ENCODE assay signal across 24 cellular contexts in the genomic region with DNA sequence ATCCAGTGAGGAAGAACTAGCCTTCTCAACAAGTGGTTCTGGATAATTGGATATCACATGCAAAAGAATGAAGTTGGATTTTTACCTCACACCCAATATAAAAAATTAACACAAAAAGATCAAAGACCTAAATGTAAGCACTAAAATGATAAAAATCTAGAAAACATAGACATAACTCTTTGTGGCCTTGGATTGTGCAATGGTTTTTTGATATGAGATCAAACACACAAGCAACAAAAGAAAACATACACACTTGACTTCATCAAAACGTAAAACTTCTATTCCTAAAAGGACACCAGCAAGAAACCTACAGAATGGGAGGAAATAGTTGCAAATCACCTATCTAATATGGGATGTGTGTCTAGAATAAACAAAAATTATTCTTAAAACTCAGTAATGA. TPM values are rescaled to one million over a fixed set of nuclear protein-coding genes. Genes with fewer than 3 reads are reported as not detected.
DNase-seq lines count a peak whose midpoint lies in the region; ATAC-seq, FAIRE-seq and TF ChIP-seq lines count a peak whose summit lies in the region.
"Had no signal": no experiment of that assay in that cellular context is flagged by ENCODE, and none has a peak within 500 bp of the region (broad histone marks: within the 10 kb centered on the region; RNA-seq: fewer than 3 reads in every experiment).

No MANE protein-coding gene starts in this region.

- peak; percentile 26 for DNase-seq in HepG2 (ENCODE audit: low spot score)
- DNase-seq in right lobe of liver: no peak
- no peak for DNase-seq in K562 (ENCODE audit: extremely low read depth in 1 of 4, low spot score in 3 of 4)
- DNase-seq in heart left ventricle: no peak
- no peak for DNase-seq in activated T-cell treated with anti-CD3 and anti-CD28 coated beads, Interleukin-2, amount 50 U/mL, for 1 hour
- DNase-seq: AML-193; CD4-positive, alpha-beta T cell; CD8-positive, alpha-beta T cell; COR-L47; DMS 273 treated with DMSO at 0.1 percent for 48 hours; DMS153; DMS53; DMS79; DND-41; EL; GDM1 had no signal

- no peak overlapping the region for H3K27ac ChIP-seq in HepG2 (ENCODE audit: extremely low read length, insufficient read depth, low read length)
- H3K27ac ChIP-seq in right lobe of liver: no peak overlapping the region
- H3K27ac ChIP-seq in K562 (ENCODE audit: extremely low read depth, low read depth, low read length): no peak overlapping the region
- peak overlapping the region; percentile 6 for H3K27ac ChIP-seq in urinary bladder (ENCODE audit: low read depth)
- H3K27ac ChIP-seq in heart left ventricle: no peak overlapping the region
- H3K27ac ChIP-seq: 22Rv1; A549; BLaER1 treated with 17β-estradiol and CSF1 and Interleukin-3, amounts not matched to agents 10 nM and 100 nM; C4-2B had no signal

- POLR2A ChIA-PET in HepG2 (lab: Yijun Ruan, JAX) (no interaction called here), K562 (lab: Yijun Ruan, JAX) (no interaction called here)

- H2AFZ ChIP-seq in HepG2 (ENCODE audit: low read length): no peak overlapping the region
- no peak overlapping the region for H2AFZ ChIP-seq in K562 (ENCODE audit: low read depth, low read length)

- H3K9me3 ChIP-seq in HepG2 (ENCODE audit: low read length) (no peaks in the 10 kb centered on the region), right lobe of liver (no peaks in the 10 kb centered on the region), K562 (replicated peaks; ENCODE audit: control insufficient read depth, insufficient read depth, low read depth, low read length) (no peaks in the 10 kb centered on the region), heart left ventricle (no peaks in the 10 kb centered on the region)
- H3K9me3 ChIP-seq: A549; BLaER1 treated with 17β-estradiol and CSF1 and Interleukin-3, amounts not matched to agents 10 nM and 100 nM had no signal

- CTCF ChIA-PET in HepG2 (lab: Yijun Ruan, JAX; ENCODE audit: low intra/inter-chr PET ratio, low total read pairs) (no interaction called here), K562 (lab: Yijun Ruan, JAX; ENCODE audit: low intra/inter-chr PET ratio) (no interaction called here)

- TF ChIP-seq EP300 in HepG2 (IDR thresholded peaks at IDR 0.05; ENCODE audit: low read depth in 2 of 2, low read length in 2 of 2) (peak in 1 of 2 experiments; percentile 25; a peak in 1 of 4 replicates), HepG2 (CRISPR knock-in tag; IDR thresholded peaks at IDR 0.05; ENCODE audit: borderline replicate concordance) (no peak), K562 (IDR thresholded peaks at IDR 0.05; ENCODE audit: low read length) (no peak)

- H3K4me1 ChIP-seq in HepG2 (ENCODE audit: insufficient read depth, low read length) (peaks cover 54% of the 10 kb centered on the region), right lobe of liver (peaks cover 0 to 72% (median 7%) of the 10 kb centered on the region in 4 donors), K562 (replicated peaks in 1 of 2; ENCODE audit: control insufficient read depth in 2 of 2, insufficient read depth in 2 of 2, low read length in 2 of 2) (peaks cover 0 to 5% of the 10 kb centered on the region in 2 experiments; a peak in 1 of 5 replicates), urinary bladder (ENCODE audit: insufficient read depth) (no peaks in the 10 kb centered on the region), heart left ventricle (peaks cover 0 to 12% (median 2%) of the 10 kb centered on the region in 12 donors)

- 69% methylated on average over 1 of the region's 1 CpG for WGBS in HepG2 (ENCODE audit: low lambda C conversion rate)
- 44% methylated on average over 1 of the region's 1 CpG for WGBS in right lobe of liver (ENCODE audit: insufficient coverage, low coverage, low lambda C conversion rate, missing lambda C conversion rate)
- WGBS in K562 (ENCODE audit: insufficient coverage, low coverage, missing lambda C conversion rate): 40% methylated on average over 1 of the region's 1 CpG
- 78% methylated on average over 1 of the region's 1 CpG for WGBS in urinary bladder
- 86 to 98% (median 93%) methylated on average over 1 of the region's 1 CpG for WGBS in heart left ventricle, 4 donors

- ATAC-seq in HepG2: no peak
- ATAC-seq in right lobe of liver: no peak
- no peak for ATAC-seq in K562
- ATAC-seq in heart left ventricle: no peak
- ATAC-seq: A549; CD8-positive, alpha-beta T cell; GM12878 had no signal

- no peaks in the 10 kb centered on the region for H3K9me1 ChIP-seq in K562 (ENCODE audit: control insufficient read depth, insufficient read depth, low read length)

- intact Hi-C loops in HepG2 (cut with micrococcal nuclease; ENCODE audit: unreplicated experiment) (no loop called here), right lobe of liver (cut with DNase I) (no loop called here), K562 (cut with micrococcal nuclease) (no loop called here), heart left ventricle (cut with DNase I) (loop anchor here in 1 of 10 donors (5.0 kb wide), 1 partner anchor 46 kb away; no protein-coding TSS in a partner anchor)

- TF ChIP-seq POLR2A in HepG2 (IDR thresholded peaks at IDR 0.05; ENCODE audit: insufficient read depth in 1 of 2, low read depth in 2 of 2, low read length in 2 of 2): no peak
- TF ChIP-seq POLR2A in right lobe of liver (IDR thresholded peaks at IDR 0.05): no peak
- TF ChIP-seq POLR2A in K562 (conservative IDR thresholded peaks at IDR 0.05): no peak
- TF ChIP-seq POLR2A in heart left ventricle (IDR thresholded peaks at IDR 0.05): no peak

- H3K4me3 ChIP-seq in HepG2 (replicated peaks in 1 of 3; ENCODE audit: insufficient read depth in 1 of 3, low read depth in 2 of 3, low read length in 3 of 3) (no peak overlapping the region), right lobe of liver (no peak overlapping the region), K562 (no peak overlapping the region), urinary bladder (ENCODE audit: low read depth, low read length) (no peak overlapping the region), heart left ventricle (no peak overlapping the region)
- H3K4me3 ChIP-seq: A549; BLaER1 treated with 17β-estradiol and CSF1 and Interleukin-3, amounts not matched to agents 10 nM and 100 nM; GM12878 had no signal

- TF ChIP-seq CTCF in HepG2 (CRISPR knock-in tag; IDR thresholded peaks at IDR 0.05): no peak
- no peak for TF ChIP-seq CTCF in right lobe of liver (IDR thresholded peaks at IDR 0.05)
- TF ChIP-seq CTCF in K562 (IDR thresholded peaks at IDR 0.05 in 2 of 3, conservative IDR thresholded peaks at IDR 0.05 in 1 of 3; ENCODE audit: insufficient read depth in 2 of 3, low read depth in 1 of 3, low read length in 3 of 3): no peak
- no peak for TF ChIP-seq CTCF in heart left ventricle (IDR thresholded peaks at IDR 0.05)

- no peaks in the 10 kb centered on the region for H3K79me2 ChIP-seq in HepG2 (ENCODE audit: insufficient read depth, low read length)
- no peaks in the 10 kb centered on the region for H3K79me2 ChIP-seq in K562 (ENCODE audit: control insufficient read depth, insufficient read depth, low read length)

- TF ChIP-seq RAD21 in HepG2 (CRISPR knock-in tag; IDR thresholded peaks at IDR 0.05) (no peak), K562 (CRISPR knock-in tag; conservative IDR thresholded peaks at IDR 0.05 in 1 of 2, IDR thresholded peaks at IDR 0.05 in 1 of 2) (no peak)

- FAIRE-seq in HepG2 (lab: Jason Lieb, UNC) (no peak), K562 (lab: Jason Lieb, UNC) (no peak)
- FAIRE-seq: A549, GM12878, GM12892, GM18507 had no signal

- in situ Hi-C loops in HepG2 (cut with HindIII; ENCODE audit: extremely low pct_ligation_motif_present, low pct_unique_long_range_greater_than_20kb) (no loop called here), K562 (cut with MboI) (no loop called here)

- H3K27me3 ChIP-seq in HepG2 (ENCODE audit: control insufficient read depth in 1 of 2, insufficient read depth in 2 of 2, low read length in 2 of 2) (no peaks in the 10 kb centered on the region), right lobe of liver (no peaks in the 10 kb centered on the region), K562 (ENCODE audit: control insufficient read depth in 2 of 2, insufficient read depth in 2 of 2, low read length in 2 of 2) (no peaks in the 10 kb centered on the region), heart left ventricle (no peaks in the 10 kb centered on the region)
- H3K27me3 ChIP-seq: BLaER1 treated with 17β-estradiol and CSF1 and Interleukin-3, amounts not matched to agents 10 nM and 100 nM had no signal

- H3K36me3 ChIP-seq in HepG2 (replicated peaks in 1 of 2; ENCODE audit: control insufficient read depth in 1 of 2, insufficient read depth in 2 of 2, low read length in 2 of 2): peaks cover 0 to 2% of the 10 kb centered on the region in 2 experiments; a peak in 1 of 5 replicates
- H3K36me3 ChIP-seq in right lobe of liver: no peaks in the 10 kb centered on the region
- H3K36me3 ChIP-seq in K562 (ENCODE audit: control insufficient read depth, insufficient read depth, low read length): no peaks in the 10 kb centered on the region; the same call in 2 of the 3 replicates
- H3K36me3 ChIP-seq in urinary bladder (ENCODE audit: insufficient read depth): no peaks in the 10 kb centered on the region
- H3K36me3 ChIP-seq in heart left ventricle: peaks cover 0 to 29% (median 10%) of the 10 kb centered on the region in 9 donors

- BruUV-seq in HepG2 (replicated peaks; lab: Mats Ljungman, UMichigan) (no TSS peak), K562 (replicated peaks; lab: Mats Ljungman, UMichigan) (no TSS peak)

- H3K4me2 ChIP-seq in HepG2 (ENCODE audit: low read depth, low read length) (no peak overlapping the region), K562 (ENCODE audit: insufficient read depth, low read length) (no peak overlapping the region)
- H3K4me2 ChIP-seq: A549; BLaER1 treated with 17β-estradiol and CSF1 and Interleukin-3, amounts not matched to agents 10 nM and 100 nM had no signal

- H3K9ac ChIP-seq in HepG2 (ENCODE audit: insufficient read depth, low read depth, low read length) (no peak overlapping the region), K562 (ENCODE audit: insufficient read depth in 1 of 2, low read depth in 2 of 2, low read length in 2 of 2) (no peak overlapping the region)
- H3K9ac ChIP-seq: BLaER1 treated with 17β-estradiol and CSF1 and Interleukin-3, amounts not matched to agents 10 nM and 100 nM had no signal

- no peaks in the 10 kb centered on the region for H4K20me1 ChIP-seq in HepG2 (ENCODE audit: insufficient read depth, low read length)
- H4K20me1 ChIP-seq in K562 (replicated peaks; ENCODE audit: control insufficient read depth, insufficient read depth, low read length): no peaks in the 10 kb centered on the region
- H4K20me1 ChIP-seq: BLaER1 treated with 17β-estradiol and CSF1 and Interleukin-3, amounts not matched to agents 10 nM and 100 nM had no signal

RNA-seq across cellular contexts. Expression of a gene that starts 54.1 kb away (rescaled TPM):
- total RNA-seq in HepG2 (2016; rRNA removed; fragmentation: Illumina TruSeq; extraction: Trizol) (84.6 and 136 TPM in 2 replicates), right lobe of liver (10 to 100 TPM; 27.9 to 83.6 (median 35.6) TPM), K562 (2014; rRNA removed) (33.2 and 46.0 TPM in 2 replicates), K562 (2014; rRNA removed; fragmentation: Illumina TruSeq; extraction: Trizol) (59.3 and 72.0 TPM in 2 replicates), K562 (2015; rRNA removed; fragmentation: Illumina TruSeq; extraction: Trizol) (62.5 and 67.8 TPM in 2 replicates), K562 (2021) (60.8 and 64.8 TPM in 2 replicates), urinary bladder (108 TPM), heart left ventricle (10 to 100 TPM; 39.2 to 82.5 (median 59.4) TPM)
- 93.0 and 99.3 TPM in 2 replicates for total RNA-seq in HepG2 (2016; cell fraction: cytosol; rRNA removed; fragmentation: Illumina TruSeq; extraction: Trizol; ENCODE audit: low read depth)
- total RNA-seq in HepG2 (2016; cell fraction: insoluble cytoplasmic fraction; rRNA removed; fragmentation: Illumina TruSeq; extraction: Trizol): 80.6 and 139 TPM in 2 replicates
- total RNA-seq in HepG2 (2016; cell fraction: membrane; rRNA removed; fragmentation: Illumina TruSeq; extraction: Trizol): 85.8 and 94.3 TPM in 2 replicates
- 92.5 and 95.6 TPM in 2 replicates for total RNA-seq in HepG2 (2016; cell fraction: nucleus; rRNA removed; fragmentation: Illumina TruSeq; extraction: Trizol)
- polyA plus RNA-seq in HepG2 (2011; rRNA removed) (138 and 215 TPM in 2 replicates), K562 (2011; rRNA removed) (93.2 and 120 TPM in 2 replicates), K562 (2014; fragmentation: Illumina TruSeq; extraction: Trizol) (91.0 and 100 TPM in 2 replicates), K562 (2014; fragmentation: Nextera tagmentation; extraction: Ambion mirVana) (10 to 100 TPM; 29.3 to 34.8 TPM), K562 (2014; rRNA removed) (54.9 and 56.3 TPM in 2 replicates), urinary bladder (149 TPM), heart left ventricle (10 to 100 TPM; 17.0 to 37.3 TPM)
- 94.2 and 119 TPM in 2 replicates for polyA plus RNA-seq in HepG2 (2011; cell fraction: cytosol; rRNA removed)
- polyA plus RNA-seq in HepG2 (2011; cell fraction: nucleus; rRNA removed): 66.9 and 70.1 TPM in 2 replicates
- 104 and 115 TPM in 2 replicates for polyA plus RNA-seq in HepG2 (2012)
- polyA plus RNA-seq in HepG2 (2016; cell fraction: cytosol; fragmentation: Illumina TruSeq; extraction: Trizol; ENCODE audit: low read depth): 17.6 and 20.3 TPM in 2 replicates
- 211 and 217 TPM in 2 replicates for polyA plus RNA-seq in HepG2 (2016; cell fraction: insoluble cytoplasmic fraction; fragmentation: Illumina TruSeq; extraction: Trizol; ENCODE audit: low read depth)
- 41.9 and 49.1 TPM in 2 replicates for polyA plus RNA-seq in HepG2 (2016; cell fraction: membrane; fragmentation: Illumina TruSeq; extraction: Trizol; ENCODE audit: low read depth)
- 168 and 175 TPM in 2 replicates for polyA plus RNA-seq in HepG2 (2016; cell fraction: nucleus; fragmentation: Illumina TruSeq; extraction: Trizol; ENCODE audit: insufficient read depth, low read depth)
- polyA minus RNA-seq in HepG2 (2011; rRNA and poly(A)+ RNA removed; ENCODE audit: low replicate concordance): 157 and 264 TPM in 2 replicates
- polyA minus RNA-seq in HepG2 (2011; cell fraction: cytosol; rRNA and poly(A)+ RNA removed): 128 and 137 TPM in 2 replicates
- 140 and 141 TPM in 2 replicates for polyA minus RNA-seq in HepG2 (2011; cell fraction: nucleus; rRNA and poly(A)+ RNA removed)
- 61.8 and 169 TPM in 2 replicates for total RNA-seq in K562 (2011; cell fraction: chromatin; rRNA removed; ENCODE audit: low replicate concordance)
- 36.7 and 42.6 TPM in 2 replicates for total RNA-seq in K562 (2011; cell fraction: nucleolus; rRNA removed)
- 59.8 and 96.6 TPM in 2 replicates for total RNA-seq in K562 (2011; cell fraction: nucleoplasm; rRNA removed)
- 58.4 and 68.0 TPM in 2 replicates for polyA plus RNA-seq in K562 (2011; cell fraction: cytosol; rRNA removed)
- 62.5 and 70.2 TPM in 2 replicates for polyA plus RNA-seq in K562 (2011; cell fraction: nucleus; rRNA removed)
- 42.7 and 78.6 TPM in 2 replicates for polyA plus RNA-seq in K562 (2012)
- 108 and 150 TPM in 2 replicates for polyA minus RNA-seq in K562 (2011; rRNA and poly(A)+ RNA removed)
- polyA minus RNA-seq in K562 (2011; cell fraction: cytosol; rRNA and poly(A)+ RNA removed): 40.0 and 70.1 TPM in 2 replicates
- polyA minus RNA-seq in K562 (2011; cell fraction: nucleus; rRNA and poly(A)+ RNA removed): 52.2 and 71.1 TPM in 2 replicates
